Comparison of ENCODE assay signal across 11 cellular contexts in the genomic region with DNA sequence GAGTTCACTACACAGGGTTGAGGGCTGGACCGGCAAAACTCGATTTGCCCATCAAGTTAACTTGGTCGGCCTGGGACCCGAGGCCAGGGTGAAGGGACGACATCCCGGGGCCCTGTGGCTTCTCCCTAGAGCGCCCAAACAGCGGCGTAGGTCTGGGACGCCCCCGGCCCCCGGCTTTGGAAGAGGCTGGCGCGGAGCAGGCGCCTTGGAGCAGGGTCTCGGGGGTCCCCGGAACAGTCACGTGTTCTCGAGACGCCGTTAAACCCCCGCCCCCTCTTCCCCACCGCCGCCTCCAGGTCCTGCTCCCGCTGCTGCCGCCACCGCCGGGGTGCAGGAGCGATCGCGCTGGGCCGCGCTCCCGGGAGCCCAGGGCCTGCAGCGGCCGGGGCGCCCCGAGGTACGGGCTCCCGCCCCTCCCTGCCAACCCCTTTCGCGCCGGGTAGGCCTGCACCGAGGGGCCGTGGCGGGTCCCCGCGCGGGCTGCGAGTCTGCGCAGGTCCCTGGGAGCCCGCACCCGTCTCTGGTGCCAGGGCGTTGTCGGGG. TPM values are rescaled to one million over a fixed set of nuclear protein-coding genes. Genes with fewer than 3 reads are reported as not detected.
DNase-seq lines count a peak whose midpoint lies in the region; ATAC-seq, FAIRE-seq and TF ChIP-seq lines count a peak whose summit lies in the region.
"Had no signal": no experiment of that assay in that cellular context is flagged by ENCODE, and none has a peak within 500 bp of the region (broad histone marks: within the 10 kb centered on the region; RNA-seq: fewer than 3 reads in every experiment).

A gene (plus strand): TSS at position 289 of the 543 bp plus-strand sequence. CDS start 6,382 bp downstream, outside the sequence.

- H3K9ac ChIP-seq in iPS-20b (ENCODE audit: low read depth, low read length) (peak within 1 kb of the TSS; percentile 48; the same call in 1 of the 2 replicates), rectal smooth muscle tissue (ENCODE audit: low read length) (no peak within 1 kb of the TSS)

- no peak for TF ChIP-seq POLR2A in GM12892 (IDR thresholded peaks at IDR 0.05; ENCODE audit: low read depth, low read length)

- in situ Hi-C loops in brain microvascular endothelial cell (cut with HindIII; ENCODE audit: low pct_ligation_motif_present, low sequenced_read_pairs), result no loop called here

- no peak for TF ChIP-seq CTCF in brain microvascular endothelial cell (IDR thresholded peaks at IDR 0.05; ENCODE audit: low read depth, low read length, missing control alignments)

- H3K9me3 ChIP-seq in iPS-20b (ENCODE audit: insufficient read depth, low read depth, low read length), result no peaks in the 10 kb centered on the region

- no peak within 1 kb of the TSS for H3K27ac ChIP-seq in brain microvascular endothelial cell
- no peak within 1 kb of the TSS for H3K27ac ChIP-seq in iPS-20b (ENCODE audit: low read length)
- H3K27ac ChIP-seq in rectal smooth muscle tissue (ENCODE audit: low read depth, low read length), result no peak within 1 kb of the TSS
- H3K27ac ChIP-seq: C4-2B, VCaP had no signal

- DNase-seq in ELF-1 (ENCODE audit: low read depth, low spot score), result peak; percentile 11
- DNase-seq in brain microvascular endothelial cell, result no peak
- no peak for DNase-seq in MV-4-11 (lab: John Stamatoyannopoulos, UW)
- no peak for DNase-seq in NCI-H1048 (lab: John Stamatoyannopoulos, UW)
- DNase-seq in GM12892 (ENCODE audit: insufficient read length), result no peak
- DNase-seq: amniotic stem cell had no signal

- H3K4me3 ChIP-seq in brain microvascular endothelial cell (ENCODE audit: low read depth, low read length), result peak within 1 kb of the TSS; percentile 54
- peak within 1 kb of the TSS; percentile 85 for H3K4me3 ChIP-seq in iPS-20b (ENCODE audit: low read length)
- peak within 1 kb of the TSS; percentile 54 for H3K4me3 ChIP-seq in rectal smooth muscle tissue (ENCODE audit: low read length)

- peaks cover 22% of the 10 kb centered on the region for H3K27me3 ChIP-seq in brain microvascular endothelial cell (replicated peaks)
- H3K27me3 ChIP-seq in iPS-20b (ENCODE audit: insufficient read depth, low read length), result peaks cover 44% of the 10 kb centered on the region
- peaks cover 2% of the 10 kb centered on the region for H3K27me3 ChIP-seq in rectal smooth muscle tissue (ENCODE audit: control insufficient read depth, insufficient read depth, low read length)

- H3K4me1 ChIP-seq in iPS-20b (ENCODE audit: insufficient read depth, low read length), result no peaks in the 10 kb centered on the region
- no peaks in the 10 kb centered on the region for H3K4me1 ChIP-seq in rectal smooth muscle tissue (ENCODE audit: control insufficient read depth, insufficient read depth, low read length)

- FAIRE-seq in GM12892 (lab: Jason Lieb, UNC), result no peak

- ATAC-seq in HG03135 (IDR thresholded peaks at IDR 0.05; ENCODE audit: unreplicated experiment), result no peak

- H3K36me3 ChIP-seq in brain microvascular endothelial cell (replicated peaks) (no peaks in the 10 kb centered on the region), iPS-20b (ENCODE audit: insufficient read depth, low read depth, low read length) (no peaks in the 10 kb centered on the region), rectal smooth muscle tissue (ENCODE audit: control insufficient read depth, insufficient read depth, low read length) (no peaks in the 10 kb centered on the region)

RNA-seq across cellular contexts. Expression of the gene that starts here (rescaled TPM):
- polyA plus RNA-seq in GM12892 (2012; ENCODE audit: missing spikeins), result not detected
